Comparison of ENCODE assay signal across 15 cellular contexts in the genomic region with DNA sequence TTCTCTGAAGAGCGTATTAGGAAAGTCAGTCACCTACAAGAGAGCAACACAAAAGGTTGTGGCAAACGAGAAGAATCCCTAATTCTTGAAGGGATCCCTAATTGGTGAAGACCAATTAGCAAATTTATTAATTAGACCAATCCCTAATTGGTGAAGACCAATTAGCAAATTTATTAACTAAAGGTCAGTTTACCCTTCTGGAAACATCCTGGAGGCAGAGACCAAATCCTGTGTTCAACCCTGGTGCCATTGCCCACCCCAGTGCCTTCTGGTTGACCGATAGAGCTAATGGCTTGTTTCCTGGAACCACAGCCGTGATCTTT.
DNase-seq lines count a peak whose midpoint lies in the region; ATAC-seq, FAIRE-seq and TF ChIP-seq lines count a peak whose summit lies in the region.
"Had no signal": no experiment of that assay in that cellular context is flagged by ENCODE, and none has a peak within 500 bp of the region (broad histone marks: within the 10 kb centered on the region; RNA-seq: fewer than 3 reads in every experiment).

No MANE protein-coding gene starts in this region.

- H2AFZ ChIP-seq in DND-41 (ENCODE audit: low read depth, low read length) = peak overlapping the region; percentile 52; the same call in 1 of the 2 replicates

- H3K4me1 ChIP-seq in DND-41 (ENCODE audit: insufficient read depth, low read length) (peaks cover 21% of the 10 kb centered on the region), SJSA1 (replicated peaks) (peaks cover 46% of the 10 kb centered on the region), left lung (peaks cover 14 to 57% of the 10 kb centered on the region in 2 donors)
- H3K4me1 ChIP-seq: foreskin keratinocyte had no signal

- peak overlapping the region; percentile 27 for H3K4me3 Mint-ChIP-seq in stimulated activated effector memory CD8-positive, alpha-beta T cell treated with anti-CD3 and anti-CD28 coated beads, Interleukin-12 subunit alpha, Interleukin-12 subunit beta, amount 100 ng/mL, for 72 hours
- H3K4me3 Mint-ChIP-seq: activated CD4-positive, alpha-beta memory T cell treated with anti-CD3 and anti-CD28 coated beads, Interleukin-2, amount 10 ng/mL, durations not matched to agents 7 days and 5 days had no signal

- H3K27me3 ChIP-seq in DND-41 (ENCODE audit: insufficient read depth, low read length, poor library complexity) (no peaks in the 10 kb centered on the region), SJSA1 (replicated peaks) (no peaks in the 10 kb centered on the region), left lung (no peaks in the 10 kb centered on the region)
- H3K27me3 ChIP-seq: cardiac muscle cell, SJCRH30 had no signal

- intact Hi-C loops in left lung (cut with DNase I) = no loop called here

- H3K9me3 ChIP-seq in DND-41 (ENCODE audit: insufficient read depth, low read length, severe bottlenecking) (no peaks in the 10 kb centered on the region), SJSA1 (replicated peaks) (no peaks in the 10 kb centered on the region), left lung (no peaks in the 10 kb centered on the region)
- H3K9me3 ChIP-seq: SJCRH30, thoracic aorta had no signal

- H3K27ac Mint-ChIP-seq in stimulated activated effector memory CD8-positive, alpha-beta T cell treated with anti-CD3 and anti-CD28 coated beads, Interleukin-12 subunit alpha, Interleukin-12 subunit beta, amount 100 ng/mL, for 72 hours = no peak overlapping the region
- H3K27ac Mint-ChIP-seq: activated naive CD8-positive, alpha-beta T cell treated with anti-CD3 and anti-CD28 coated beads, Interleukin-2, amount 50 U/mL, for 24 hours; CD4-positive, CD25-positive, alpha-beta regulatory T cell had no signal

- no peak overlapping the region for H3K4me3 ChIP-seq in DND-41 (ENCODE audit: low read depth in 1 of 2, low read length in 2 of 2)
- no peak overlapping the region for H3K4me3 ChIP-seq in SJSA1
- no peak overlapping the region for H3K4me3 ChIP-seq in left lung
- H3K4me3 ChIP-seq: cardiac muscle cell, SJCRH30, thoracic aorta had no signal

- FAIRE-seq in GM19239 (lab: Jason Lieb, UNC) = no peak

- no peak for DNase-seq in DND-41
- no peak for DNase-seq in SJSA1 (ENCODE audit: low read depth in 1 of 2, low spot score in 2 of 2)
- DNase-seq in left lung = no peak
- DNase-seq in stimulated activated effector memory CD8-positive, alpha-beta T cell treated with anti-CD3 and anti-CD28 coated beads, Interleukin-12 subunit alpha, Interleukin-12 subunit beta, amount 100 ng/mL, for 72 hours (ENCODE audit: low spot score in 2 of 2) = no peak
- DNase-seq in GM19239 (ENCODE audit: insufficient read length, low spot score) = no peak
- no peak for DNase-seq in NCI-H526 treated with DMSO at 0.1 percent for 48 hours (lab: John Stamatoyannopoulos, UW)
- DNase-seq in epidermal melanocyte (ENCODE audit: insufficient read length, low spot score) = no peak
- DNase-seq: activated CD4-positive, alpha-beta memory T cell treated with anti-CD3 and anti-CD28 coated beads, Interleukin-2, amount 10 ng/mL, durations not matched to agents 7 days and 5 days; activated naive CD8-positive, alpha-beta T cell treated with anti-CD3 and anti-CD28 coated beads, Interleukin-2, amount 50 U/mL, for 24 hours; foreskin keratinocyte; NCI-H1694; SJCRH30 had no signal

- no peaks in the 10 kb centered on the region for H4K20me1 ChIP-seq in DND-41 (ENCODE audit: insufficient read depth, low read length)

- TF ChIP-seq CTCF in DND-41 (IDR thresholded peaks at IDR 0.05; ENCODE audit: borderline replicate concordance, extremely low read depth, low read length, poor library complexity, severe bottlenecking) (no peak), left lung (IDR thresholded peaks at IDR 0.05) (no peak)

- H3K36me3 Mint-ChIP-seq in stimulated activated effector memory CD8-positive, alpha-beta T cell treated with anti-CD3 and anti-CD28 coated beads, Interleukin-12 subunit alpha, Interleukin-12 subunit beta, amount 100 ng/mL, for 72 hours = peaks cover 6% of the 10 kb centered on the region

- H3K27ac ChIP-seq in DND-41 (ENCODE audit: low read length) (peak overlapping the region; percentile 79), SJSA1 (peak overlapping the region; percentile 91), left lung (peak overlapping the region; percentile 55 to 86)
- H3K27ac ChIP-seq: cardiac muscle cell, foreskin keratinocyte, SJCRH30, thoracic aorta had no signal

- H3K9ac ChIP-seq in DND-41 (ENCODE audit: low read depth, low read length) = peak overlapping the region; percentile 10

- H3K4me1 Mint-ChIP-seq in stimulated activated effector memory CD8-positive, alpha-beta T cell treated with anti-CD3 and anti-CD28 coated beads, Interleukin-12 subunit alpha, Interleukin-12 subunit beta, amount 100 ng/mL, for 72 hours = peaks cover 38% of the 10 kb centered on the region

- peak overlapping the region; percentile 52; the same call in 1 of the 2 replicates for H3K4me2 ChIP-seq in DND-41 (ENCODE audit: insufficient read depth, low read length)

- H3K9me3 Mint-ChIP-seq in stimulated activated effector memory CD8-positive, alpha-beta T cell treated with anti-CD3 and anti-CD28 coated beads, Interleukin-12 subunit alpha, Interleukin-12 subunit beta, amount 100 ng/mL, for 72 hours = no peaks in the 10 kb centered on the region
- H3K9me3 Mint-ChIP-seq: activated CD4-positive, alpha-beta memory T cell treated with anti-CD3 and anti-CD28 coated beads, Interleukin-2, amount 10 ng/mL, durations not matched to agents 7 days and 5 days; activated naive CD8-positive, alpha-beta T cell treated with anti-CD3 and anti-CD28 coated beads, Interleukin-2, amount 50 U/mL, for 24 hours; CD4-positive, CD25-positive, alpha-beta regulatory T cell had no signal

- H3K36me3 ChIP-seq in DND-41 (ENCODE audit: insufficient read depth, low read length) (no peaks in the 10 kb centered on the region), SJSA1 (no peaks in the 10 kb centered on the region), left lung (no peaks in the 10 kb centered on the region)
- H3K36me3 ChIP-seq: cardiac muscle cell, SJCRH30, thoracic aorta had no signal

- ATAC-seq in DND-41 (ENCODE audit: insufficient read depth, low read depth) = no peak
- ATAC-seq in left lung = no peak
- ATAC-seq in stimulated activated effector memory CD8-positive, alpha-beta T cell treated with anti-CD3 and anti-CD28 coated beads, Interleukin-12 subunit alpha, Interleukin-12 subunit beta, amount 100 ng/mL, for 72 hours = no peak
- ATAC-seq: foreskin keratinocyte had no signal

- no peaks in the 10 kb centered on the region for H3K79me2 ChIP-seq in DND-41 (ENCODE audit: insufficient read depth, low read length)
